In genomic region chr20:57478176-57478575, GRCh38 we compare ENCODE assay signal across 18 cellular contexts. TPM values are rescaled to one million over a fixed set of nuclear protein-coding genes. Genes with fewer than 3 reads are reported as not detected.
"Had no signal": no experiment of that assay in that cellular context is flagged by ENCODE, and none has a peak within 500 bp of the region (broad histone marks: within the 10 kb centered on the region; RNA-seq: fewer than 3 reads in every experiment).

No MANE protein-coding gene starts in this region.

- H3K27ac ChIP-seq: dorsolateral prefrontal cortex, parathyroid adenoma, tibial nerve had no signal

- H3K4me1 ChIP-seq: parathyroid adenoma had no signal

- H3K9me3 ChIP-seq: tibial nerve had no signal

- H3K36me3 ChIP-seq: tibial nerve had no signal

- DNase-seq: activated CD4-positive, alpha-beta memory T cell treated with anti-CD3 and anti-CD28 coated beads for 36 hours; activated CD4-positive, alpha-beta T cell treated with anti-CD3 and anti-CD28 coated beads for 1 hour; activated gamma-delta T cell; activated T-cell treated with anti-CD3 and anti-CD28 coated beads, Interleukin-2, amount 50 U/mL, for 4 hours; amygdala; glutamatergic neuron; retina had no signal

- H3K36me3 Mint-ChIP-seq: activated CD4-positive, alpha-beta memory T cell treated with anti-CD3 and anti-CD28 coated beads for 36 hours; activated naive CD8-positive, alpha-beta T cell; brain had no signal

- ATAC-seq: activated T-cell treated with anti-CD3 and anti-CD28 coated beads, Interleukin-2, amount 50 U/mL, for 4 hours had no signal

- H2AFZ ChIP-seq: parathyroid adenoma had no signal

- H3K9ac ChIP-seq: parathyroid adenoma had no signal

- H3K9me3 Mint-ChIP-seq: activated CD4-positive, alpha-beta memory T cell treated with anti-CD3 and anti-CD28 coated beads for 36 hours; activated T-cell treated with anti-CD3 and anti-CD28 coated beads, Interleukin-2, amount 50 U/mL, for 4 hours; neural crest cell had no signal

- H3K27me3 Mint-ChIP-seq: activated CD4-positive, alpha-beta memory T cell treated with anti-CD3 and anti-CD28 coated beads for 36 hours; activated naive CD8-positive, alpha-beta T cell; brain had no signal

- H3K27ac Mint-ChIP-seq: activated CD4-positive, alpha-beta memory T cell treated with anti-CD3 and anti-CD28 coated beads for 36 hours; activated naive CD8-positive, alpha-beta T cell had no signal

- H3K79me2 ChIP-seq: parathyroid adenoma had no signal

- H3K4me3 Mint-ChIP-seq: activated CD4-positive, alpha-beta memory T cell treated with anti-CD3 and anti-CD28 coated beads for 36 hours; activated naive CD8-positive, alpha-beta T cell; activated T-cell treated with anti-CD3 and anti-CD28 coated beads, Interleukin-2, amount 50 U/mL, for 4 hours; brain; neural crest cell had no signal

- H3K4me3 ChIP-seq: dorsolateral prefrontal cortex, tibial nerve had no signal

RNA-seq across cellular contexts. Expression of gene CTCFL, which starts 46.8 kb away (rescaled TPM):
- total RNA-seq: activated CD4-positive, alpha-beta memory T cell treated with anti-CD3 and anti-CD28 coated beads for 36 hours; cerebellum; fibroblast of villous mesenchyme; lower leg skin; skeletal muscle tissue; tibial nerve had no signal
- polyA plus RNA-seq: esophagus had no signal
